23 cellular contexts compared by ENCODE assay signal in genomic region chr13:48748681-48749080, GRCh38.
DNase-seq lines count a peak whose midpoint lies in the region; ATAC-seq, FAIRE-seq and TF ChIP-seq lines count a peak whose summit lies in the region.
"Had no signal": no experiment of that assay in that cellular context is flagged by ENCODE, and none has a peak within 500 bp of the region (broad histone marks: within the 10 kb centered on the region; RNA-seq: fewer than 3 reads in every experiment).

No MANE protein-coding gene starts in this region.

- H3K4me2 ChIP-seq in keratinocyte (ENCODE audit: control insufficient read depth, extremely low read depth, insufficient read depth, low read depth, low read length) = peak overlapping the region; percentile 54

- TF ChIP-seq CTCF in left ventricle myocardium inferior (IDR thresholded peaks at IDR 0.05; ENCODE audit: borderline replicate concordance) (no peak), RWPE1 (conservative IDR thresholded peaks at IDR 0.05; ENCODE audit: low read depth) (no peak), keratinocyte (optimal IDR thresholded peaks at IDR 0.05 in 1 of 3, IDR thresholded peaks at IDR 0.05 in 1 of 3, conservative IDR thresholded peaks at IDR 0.05 in 1 of 3; ENCODE audit: extremely low read depth in 1 of 3, insufficient read depth in 2 of 3, low read length in 3 of 3) (no peak), vagina (IDR thresholded peaks at IDR 0.05) (no peak), testis (IDR thresholded peaks at IDR 0.05) (no peak)

- H3K27ac ChIP-seq in left ventricle myocardium inferior (replicated peaks) (peak overlapping the region; percentile 87), RWPE1 (peak overlapping the region; percentile 19; the same call in 1 of the 2 replicates), keratinocyte (ENCODE audit: control insufficient read depth, insufficient read depth, low read length) (peak overlapping the region; percentile 37), vagina (peak overlapping the region; percentile 79), testis (no peak overlapping the region)
- H3K27ac ChIP-seq: C4-2B, HL-60, left lung, psoas muscle, SK-N-MC, VCaP had no signal

- CTCF ChIA-PET in RWPE1 (lab: Yijun Ruan, JAX) = no interaction called here

- no peak overlapping the region for H3K9ac ChIP-seq in keratinocyte (ENCODE audit: control insufficient read depth, extremely low read depth, insufficient read depth, low read length)

- TF ChIP-seq POLR2A in vagina (IDR thresholded peaks at IDR 0.05) (no peak), testis (IDR thresholded peaks at IDR 0.05) (no peak)

- H4K20me1 ChIP-seq in keratinocyte (ENCODE audit: control insufficient read depth, extremely low read depth, insufficient read depth, low read length) = no peaks in the 10 kb centered on the region

- intact Hi-C loops in left ventricle myocardium inferior (cut with micrococcal nuclease) = no loop called here
- intact Hi-C loops in Right ventricle myocardium inferior (cut with DNase I) = no loop called here
- intact Hi-C loops in vagina (cut with DNase I) = no loop called here
- intact Hi-C loops in testis (cut with DNase I; ENCODE audit: low total_unique reads) = no loop called here

- FAIRE-seq in keratinocyte (lab: Jason Lieb, UNC) = no peak
- FAIRE-seq: endometrium, GM19239 had no signal

- ATAC-seq in Right ventricle myocardium inferior = no peak
- ATAC-seq in HG03571 (IDR thresholded peaks at IDR 0.05; ENCODE audit: unreplicated experiment) = no peak
- ATAC-seq: left lung had no signal

- H3K36me3 ChIP-seq in left ventricle myocardium inferior = no peaks in the 10 kb centered on the region
- no peaks in the 10 kb centered on the region for H3K36me3 ChIP-seq in keratinocyte (ENCODE audit: control insufficient read depth in 2 of 2, extremely low read depth in 1 of 2, insufficient read depth in 2 of 2, low read length in 2 of 2)
- H3K36me3 ChIP-seq in vagina = no peaks in the 10 kb centered on the region
- H3K36me3 ChIP-seq in testis (ENCODE audit: low read depth, missing control alignments) = no peaks in the 10 kb centered on the region
- H3K36me3 ChIP-seq: left lung, stomach had no signal

- dilution Hi-C loops in keratinocyte (cut with MboI; ENCODE audit: extremely low pct_ligation_motif_present, low sequenced_read_pairs) = no loop called here

- H3K79me2 ChIP-seq in keratinocyte (ENCODE audit: control insufficient read depth, insufficient read depth, low read length) = no peaks in the 10 kb centered on the region

- 85 to 100% methylated on average over 2 of the region's 2 CpGs for WGBS in testis, 2 donors

- H3K9me3 ChIP-seq in left ventricle myocardium inferior (replicated peaks) (no peaks in the 10 kb centered on the region), keratinocyte (ENCODE audit: control insufficient read depth, low read depth, low read length) (no peaks in the 10 kb centered on the region), vagina (no peaks in the 10 kb centered on the region), testis (no peaks in the 10 kb centered on the region)
- H3K9me3 ChIP-seq: left lung, psoas muscle, stomach had no signal

- no peak for DNase-seq in left ventricle myocardium inferior
- no peak for DNase-seq in Right ventricle myocardium inferior (ENCODE audit: missing footprints)
- no peak for DNase-seq in RWPE1 (ENCODE audit: low spot score)
- DNase-seq in keratinocyte (ENCODE audit: low read depth, low spot score) = no peak
- DNase-seq in vagina (ENCODE audit: extremely low spot score in 2 of 2) = no peak
- no peak for DNase-seq in testis
- no peak for DNase-seq in KG1 (lab: John Stamatoyannopoulos, UW)
- DNase-seq: activated CD4-positive, alpha-beta T cell treated with anti-CD3 and anti-CD28 coated beads, Interleukin-2, amount 50 U/mL, for 1 hour; activated CD8-positive, alpha-beta memory T cell treated with anti-CD3 and anti-CD28 coated beads, Interleukin-2, amount 50 U/mL, for 48 hours; head of caudate nucleus; left lung; NCI-H1417; NCI-H446 treated with DMSO at 0.1 percent for 48 hours; psoas muscle; stimulated activated CD4-positive, alpha-beta T cell treated with anti-CD3 and anti-CD28 coated beads, Interleukin-4, amount 100 ng/mL, for 4 hours; stomach had no signal

- no peak overlapping the region for H2AFZ ChIP-seq in keratinocyte (ENCODE audit: control insufficient read depth, low read length)

- POLR2A ChIA-PET in RWPE1 (lab: Yijun Ruan, JAX; ENCODE audit: low non-redundant PET) = no interaction called here

- H3K4me3 ChIP-seq in left ventricle myocardium inferior (no peak overlapping the region), keratinocyte (ENCODE audit: control insufficient read depth in 2 of 3, extremely low read depth in 1 of 3, insufficient read depth in 2 of 3, low read depth in 1 of 3, low read length in 3 of 3) (no peak overlapping the region), vagina (no peak overlapping the region), testis (no peak overlapping the region)
- H3K4me3 ChIP-seq: left lung, psoas muscle, SK-N-MC, stomach had no signal

- peaks cover 31% of the 10 kb centered on the region for H3K4me1 ChIP-seq in left ventricle myocardium inferior
- peaks cover 20% of the 10 kb centered on the region for H3K4me1 ChIP-seq in keratinocyte (ENCODE audit: control insufficient read depth, extremely low read depth, insufficient read depth, low read length)
- H3K4me1 ChIP-seq in vagina = peaks cover 22% of the 10 kb centered on the region
- peaks cover 12% of the 10 kb centered on the region for H3K4me1 ChIP-seq in testis

- H3K9me1 ChIP-seq in keratinocyte (ENCODE audit: control insufficient read depth, extremely low read depth, insufficient read depth, low read length) = no peaks in the 10 kb centered on the region

- H3K27me3 ChIP-seq in left ventricle myocardium inferior (ENCODE audit: low read depth) (no peaks in the 10 kb centered on the region), keratinocyte (ENCODE audit: control insufficient read depth, extremely low read depth, insufficient read depth, low read length) (no peaks in the 10 kb centered on the region), vagina (no peaks in the 10 kb centered on the region), testis (no peaks in the 10 kb centered on the region)
- H3K27me3 ChIP-seq: left lung, stomach had no signal

Comparison
In these comparisons a context has a peak if more than half of its experiments do, and no peak if none do; other contexts are left out.
1. H3K27ac ChIP-seq: peak in left ventricle myocardium inferior (single experiment), RWPE1 (single experiment), keratinocyte (single experiment) and vagina (single experiment); none in testis (0 of 2).